ENCODE assay signal across 10 cellular contexts in genomic region chr1:12343823-12344487, GRCh38.
DNase-seq lines count a peak whose midpoint lies in the region; ATAC-seq and TF ChIP-seq lines count a peak whose summit lies in the region.
"Had no signal": no experiment of that assay in that cellular context is flagged by ENCODE, and none has a peak within 500 bp of the region (broad histone marks: within the 10 kb centered on the region; RNA-seq: fewer than 3 reads in every experiment).

No MANE protein-coding gene starts in this region.

- H3K4me1 Mint-ChIP-seq in T-helper 1 cell treated with Interleukin-12 subunit alpha and Interleukin-12 subunit beta and Interleukin-4 antibody, amounts not matched to agents 30 μg/mL and 1 μg/mL, for 36 hours (ENCODE audit: low read depth): peaks cover 50% of the 10 kb centered on the region
- peaks cover 44% of the 10 kb centered on the region for H3K4me1 Mint-ChIP-seq in T-helper 2 cell treated with Interferon-gamma antibody and Interleukin-4, amounts not matched to agents 5 μg/mL and 100 μg/mL, for 36 hours (ENCODE audit: low read depth)

- DNase-seq in T-helper 1 cell: no peak
- DNase-seq in T-helper 2 cell treated with Interferon-gamma antibody and Interleukin-4, amounts not matched to agents 5 μg/mL and 100 μg/mL, for 36 hours (ENCODE audit: low spot score): no peak
- peak; percentile 37 for DNase-seq in globus pallidus (ENCODE audit: low spot score)
- no peak for DNase-seq in stomach
- no peak for DNase-seq in GM03348 (ENCODE audit: low spot score)
- DNase-seq: brain microvascular endothelial cell, SJCRH30 had no signal

- no peaks in the 10 kb centered on the region for H3K27me3 ChIP-seq in stomach
- H3K27me3 ChIP-seq: brain microvascular endothelial cell, SJCRH30 had no signal

- H3K27me3 Mint-ChIP-seq in T-helper 1 cell treated with Interleukin-12 subunit alpha and Interleukin-12 subunit beta and Interleukin-4 antibody, amounts not matched to agents 30 μg/mL and 1 μg/mL, for 36 hours (ENCODE audit: low read depth): no peaks in the 10 kb centered on the region
- H3K27me3 Mint-ChIP-seq in T-helper 2 cell treated with Interferon-gamma antibody and Interleukin-4, amounts not matched to agents 5 μg/mL and 100 μg/mL, for 36 hours (ENCODE audit: low read depth): no peaks in the 10 kb centered on the region

- ATAC-seq in HG03139 (IDR thresholded peaks at IDR 0.05; ENCODE audit: unreplicated experiment) (no peak), GM18909 (IDR thresholded peaks at IDR 0.05; ENCODE audit: poor library complexity, unreplicated experiment) (no peak)

- no peak for TF ChIP-seq POLR2A in stomach (IDR thresholded peaks at IDR 0.05)

- H3K36me3 ChIP-seq in stomach: peaks cover 3 to 67% (median 57%) of the 10 kb centered on the region in 4 donors

- H3K4me1 ChIP-seq in stomach: peaks cover 0 to 70% (median 32%) of the 10 kb centered on the region in 4 donors

- H3K4me3 Mint-ChIP-seq in T-helper 1 cell treated with Interleukin-12 subunit alpha and Interleukin-12 subunit beta and Interleukin-4 antibody, amounts not matched to agents 30 μg/mL and 1 μg/mL, for 36 hours: peak overlapping the region; percentile 5
- peak overlapping the region; percentile 47 for H3K4me3 Mint-ChIP-seq in T-helper 2 cell treated with Interferon-gamma antibody and Interleukin-4, amounts not matched to agents 5 μg/mL and 100 μg/mL, for 36 hours

- H3K9me3 ChIP-seq in stomach: no peaks in the 10 kb centered on the region
- H3K9me3 ChIP-seq: SJCRH30 had no signal

- H3K4me3 ChIP-seq in stomach: no peak overlapping the region
- H3K4me3 ChIP-seq: SJCRH30 had no signal

- peak overlapping the region in 3 of 5 donors; percentile 61 to 67 (median 66) for H3K27ac ChIP-seq in stomach
- H3K27ac ChIP-seq: brain microvascular endothelial cell had no signal

- intact Hi-C loops in stomach (cut with DNase I; ENCODE audit: low total_unique reads): no loop called here

- peaks cover 46% of the 10 kb centered on the region for H3K36me3 Mint-ChIP-seq in T-helper 1 cell treated with Interleukin-12 subunit alpha and Interleukin-12 subunit beta and Interleukin-4 antibody, amounts not matched to agents 30 μg/mL and 1 μg/mL, for 36 hours (ENCODE audit: low read depth)
- peaks cover 53% of the 10 kb centered on the region for H3K36me3 Mint-ChIP-seq in T-helper 2 cell treated with Interferon-gamma antibody and Interleukin-4, amounts not matched to agents 5 μg/mL and 100 μg/mL, for 36 hours (ENCODE audit: low read depth)

- peaks cover 1% of the 10 kb centered on the region for H3K9me3 Mint-ChIP-seq in T-helper 1 cell treated with Interleukin-12 subunit alpha and Interleukin-12 subunit beta and Interleukin-4 antibody, amounts not matched to agents 30 μg/mL and 1 μg/mL, for 36 hours
- H3K9me3 Mint-ChIP-seq in T-helper 2 cell treated with Interferon-gamma antibody and Interleukin-4, amounts not matched to agents 5 μg/mL and 100 μg/mL, for 36 hours: no peaks in the 10 kb centered on the region

- TF ChIP-seq CTCF in stomach (IDR thresholded peaks at IDR 0.05): no peak

- peak overlapping the region; percentile 93 for H3K27ac Mint-ChIP-seq in T-helper 1 cell treated with Interleukin-12 subunit alpha and Interleukin-12 subunit beta and Interleukin-4 antibody, amounts not matched to agents 30 μg/mL and 1 μg/mL, for 36 hours
- H3K27ac Mint-ChIP-seq in T-helper 2 cell treated with Interferon-gamma antibody and Interleukin-4, amounts not matched to agents 5 μg/mL and 100 μg/mL, for 36 hours: peak overlapping the region; percentile 39

- no peak for TF ChIP-seq EP300 in stomach (IDR thresholded peaks at IDR 0.05)

- WGBS in stomach, 5 donors: 58 to 65% (median 60%) methylated on average over 2 of the region's 2 CpGs
